28 cellular contexts compared by ENCODE assay signal in the genomic region with DNA sequence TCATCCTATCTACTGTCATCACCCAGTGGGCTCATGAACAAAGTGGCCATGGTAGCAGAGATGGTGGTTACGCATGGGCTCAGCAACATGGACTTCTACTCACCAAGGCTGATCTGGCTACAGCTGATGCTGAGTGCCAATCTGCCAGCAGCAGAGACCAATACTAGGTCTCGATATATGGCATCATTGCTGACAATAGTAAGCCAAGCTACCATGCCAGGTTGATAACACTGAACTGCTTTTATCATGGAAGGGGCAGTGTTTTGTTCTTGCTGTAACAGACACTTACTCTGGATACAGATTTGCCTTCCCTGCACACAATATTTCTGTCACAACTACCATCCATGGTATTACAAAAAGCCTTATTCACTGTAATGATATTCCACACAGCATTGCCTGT.
"Had no signal": no experiment of that assay in that cellular context is flagged by ENCODE, and none has a peak within 500 bp of the region (broad histone marks: within the 10 kb centered on the region; RNA-seq: fewer than 3 reads in every experiment).

No MANE protein-coding gene starts in this region.

- H3K9me3 Mint-ChIP-seq: activated CD4-positive, alpha-beta memory T cell treated with anti-CD3 and anti-CD28 coated beads, Interleukin-2, amount 10 ng/mL, durations not matched to agents 7 days and 5 days; activated CD4-positive, alpha-beta T cell treated with anti-CD3 and anti-CD28 coated beads, Interleukin-2, amount 10 ng/mL, durations not matched to agents 7 days and 5 days; activated naive CD4-positive, alpha-beta T cell treated with anti-CD3 and anti-CD28 coated beads for 36 hours; activated naive CD4-positive, alpha-beta T cell treated with anti-CD3 and anti-CD28 coated beads, Interleukin-2, amount 50 U/mL, for 24 hours; activated naive CD8-positive, alpha-beta T cell treated with anti-CD3 and anti-CD28 coated beads for 36 hours; activated naive CD8-positive, alpha-beta T cell treated with anti-CD3 and anti-CD28 coated beads, Interleukin-2, amount 50 U/mL, for 24 hours; activated T-helper 1 cell treated with anti-CD3 and anti-CD28 coated beads, Interleukin-12 subunit alpha, Interleukin-12 subunit beta, Interleukin-2, Interleukin-4 antibody, amounts not matched to agents 30 ng/mL and 10 ng/mL and 1 ng/mL, durations not matched to agents 14 hours and 24 hours and 36 hours; activated T-helper 2 cell treated with anti-CD3 and anti-CD28 coated beads, Interferon-gamma antibody, Interleukin-2, Interleukin-4, amounts not matched to agents 10 μg/mL and 5 μg/mL and 100 μg/mL, durations not matched to agents 14 hours and 24 hours and 36 hours; effector memory CD8-positive, alpha-beta T cell had no signal

- H3K9me3 ChIP-seq: adrenal gland, body of pancreas, esophagus squamous epithelium, gastroesophageal sphincter had no signal

- DNase-seq: activated CD4-positive, alpha-beta memory T cell treated with anti-CD3 and anti-CD28 coated beads, Interleukin-2, amount 10 ng/mL, durations not matched to agents 7 days and 5 days; activated CD4-positive, alpha-beta T cell treated with anti-CD3 and anti-CD28 coated beads, Interleukin-2, amount 10 ng/mL, durations not matched to agents 7 days and 5 days; activated CD4-positive, alpha-beta T cell treated with anti-CD3 and anti-CD28 coated beads, Interleukin-2, amount 50 U/mL, for 4 hours; activated CD8-positive, alpha-beta memory T cell treated with anti-CD3 and anti-CD28 coated beads, Interleukin-2, amount 10 ng/mL, durations not matched to agents 7 days and 5 days; activated CD8-positive, alpha-beta memory T cell treated with anti-CD3 and anti-CD28 coated beads, Interleukin-2, amount 50 U/mL, for 4 hours; activated effector memory CD4-positive, alpha-beta T cell treated with anti-CD3 and anti-CD28 coated beads, Interleukin-2, amount 50 U/mL, for 16 hours; activated naive CD4-positive, alpha-beta T cell treated with anti-CD3 and anti-CD28 coated beads for 36 hours; activated naive CD8-positive, alpha-beta T cell treated with anti-CD3 and anti-CD28 coated beads for 36 hours; activated naive CD8-positive, alpha-beta T cell treated with anti-CD3 and anti-CD28 coated beads, Interleukin-2, amount 50 U/mL, for 24 hours; activated T-cell treated with anti-CD3 and anti-CD28 coated beads, Interleukin-2, amount 50 U/mL, for 1 hour; activated T-cell treated with anti-CD3 and anti-CD28 coated beads, Interleukin-2, amount 50 U/mL, for 48 hours; adrenal gland; amygdala; aorta; body of pancreas; caudate nucleus; cortex of kidney; dermis blood vessel endothelial cell; effector CD4-positive, alpha-beta T cell; effector memory CD8-positive, alpha-beta T cell; erythroblast; esophagus squamous epithelium; foreskin melanocyte; T-helper 2 cell had no signal

- H3K36me3 ChIP-seq: adrenal gland, esophagus squamous epithelium, gastroesophageal sphincter had no signal

- H3K4me3 Mint-ChIP-seq: activated CD4-positive, alpha-beta memory T cell treated with anti-CD3 and anti-CD28 coated beads, Interleukin-2, amount 10 ng/mL, durations not matched to agents 7 days and 5 days; activated CD4-positive, alpha-beta T cell treated with anti-CD3 and anti-CD28 coated beads, Interleukin-2, amount 10 ng/mL, durations not matched to agents 7 days and 5 days; activated CD8-positive, alpha-beta memory T cell treated with anti-CD3 and anti-CD28 coated beads, Interleukin-2, amount 10 ng/mL, durations not matched to agents 7 days and 5 days; activated naive CD4-positive, alpha-beta T cell treated with anti-CD3 and anti-CD28 coated beads for 36 hours; activated naive CD4-positive, alpha-beta T cell treated with anti-CD3 and anti-CD28 coated beads, Interleukin-2, amount 50 U/mL, for 24 hours; activated naive CD8-positive, alpha-beta T cell treated with anti-CD3 and anti-CD28 coated beads for 36 hours; activated naive CD8-positive, alpha-beta T cell treated with anti-CD3 and anti-CD28 coated beads, Interleukin-2, amount 50 U/mL, for 24 hours; activated T-helper 1 cell treated with anti-CD3 and anti-CD28 coated beads, Interleukin-12 subunit alpha, Interleukin-12 subunit beta, Interleukin-2, Interleukin-4 antibody, amounts not matched to agents 30 ng/mL and 10 ng/mL and 1 ng/mL, durations not matched to agents 14 hours and 24 hours and 36 hours; effector memory CD8-positive, alpha-beta T cell had no signal

- H3K4me3 ChIP-seq: adrenal gland, body of pancreas, esophagus squamous epithelium, gastroesophageal sphincter had no signal

- H3K27me3 ChIP-seq: adrenal gland, body of pancreas, esophagus squamous epithelium, gastroesophageal sphincter had no signal

- H3K27ac ChIP-seq: adrenal gland, body of pancreas, esophagus squamous epithelium had no signal

- ATAC-seq: activated CD8-positive, alpha-beta memory T cell treated with anti-CD3 and anti-CD28 coated beads, Interleukin-2, amount 10 ng/mL, durations not matched to agents 7 days and 5 days; activated naive CD8-positive, alpha-beta T cell treated with anti-CD3 and anti-CD28 coated beads, Interleukin-2, amount 50 U/mL, for 24 hours; body of pancreas; effector memory CD8-positive, alpha-beta T cell; gastroesophageal sphincter had no signal

- H3K27me3 Mint-ChIP-seq: activated CD4-positive, alpha-beta memory T cell treated with anti-CD3 and anti-CD28 coated beads, Interleukin-2, amount 10 ng/mL, durations not matched to agents 7 days and 5 days; activated CD4-positive, alpha-beta T cell treated with anti-CD3 and anti-CD28 coated beads, Interleukin-2, amount 10 ng/mL, durations not matched to agents 7 days and 5 days; activated CD8-positive, alpha-beta memory T cell treated with anti-CD3 and anti-CD28 coated beads, Interleukin-2, amount 10 ng/mL, durations not matched to agents 7 days and 5 days; activated naive CD4-positive, alpha-beta T cell treated with anti-CD3 and anti-CD28 coated beads, Interleukin-2, amount 50 U/mL, for 24 hours; activated naive CD8-positive, alpha-beta T cell treated with anti-CD3 and anti-CD28 coated beads for 36 hours; activated naive CD8-positive, alpha-beta T cell treated with anti-CD3 and anti-CD28 coated beads, Interleukin-2, amount 50 U/mL, for 24 hours; effector memory CD8-positive, alpha-beta T cell had no signal

- H3K4me1 ChIP-seq: adrenal gland had no signal

- H3K27ac Mint-ChIP-seq: activated CD4-positive, alpha-beta memory T cell treated with anti-CD3 and anti-CD28 coated beads, Interleukin-2, amount 10 ng/mL, durations not matched to agents 7 days and 5 days; activated CD4-positive, alpha-beta T cell treated with anti-CD3 and anti-CD28 coated beads, Interleukin-2, amount 10 ng/mL, durations not matched to agents 7 days and 5 days; activated CD8-positive, alpha-beta memory T cell treated with anti-CD3 and anti-CD28 coated beads, Interleukin-2, amount 10 ng/mL, durations not matched to agents 7 days and 5 days; activated naive CD4-positive, alpha-beta T cell treated with anti-CD3 and anti-CD28 coated beads for 36 hours; activated naive CD4-positive, alpha-beta T cell treated with anti-CD3 and anti-CD28 coated beads, Interleukin-2, amount 50 U/mL, for 24 hours; activated naive CD8-positive, alpha-beta T cell treated with anti-CD3 and anti-CD28 coated beads for 36 hours; activated naive CD8-positive, alpha-beta T cell treated with anti-CD3 and anti-CD28 coated beads, Interleukin-2, amount 50 U/mL, for 24 hours; activated T-helper 1 cell treated with anti-CD3 and anti-CD28 coated beads, Interleukin-12 subunit alpha, Interleukin-12 subunit beta, Interleukin-2, Interleukin-4 antibody, amounts not matched to agents 30 ng/mL and 10 ng/mL and 1 ng/mL, durations not matched to agents 14 hours and 24 hours and 36 hours; activated T-helper 2 cell treated with anti-CD3 and anti-CD28 coated beads, Interferon-gamma antibody, Interleukin-2, Interleukin-4, amounts not matched to agents 10 μg/mL and 5 μg/mL and 100 μg/mL, durations not matched to agents 14 hours and 24 hours and 36 hours; effector memory CD8-positive, alpha-beta T cell had no signal
